Comparison of ENCODE assay signal across 23 cellular contexts in the genomic region with DNA sequence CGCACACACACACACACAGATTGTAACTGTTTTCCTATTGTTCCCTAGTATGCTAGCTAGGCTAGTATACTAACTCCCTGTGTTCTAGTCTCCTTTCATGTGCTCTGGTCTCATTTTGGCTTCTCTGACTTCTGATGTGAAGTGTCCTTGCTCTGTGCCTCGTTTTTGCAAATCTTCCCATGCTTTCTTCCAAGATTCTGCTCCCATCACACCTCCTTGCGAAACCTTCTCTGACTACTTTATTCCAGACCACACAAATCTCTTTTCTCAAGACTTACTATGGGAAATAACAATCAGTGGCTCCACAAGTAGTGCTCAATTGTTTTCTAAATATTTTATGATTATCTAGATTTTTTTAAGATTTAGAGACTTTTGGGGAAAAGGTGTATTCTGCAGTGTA. TPM values are rescaled to one million over a fixed set of nuclear protein-coding genes. Genes with fewer than 3 reads are reported as not detected.
DNase-seq lines count a peak whose midpoint lies in the region; TF ChIP-seq lines count a peak whose summit lies in the region.
"Had no signal": no experiment of that assay in that cellular context is flagged by ENCODE, and none has a peak within 500 bp of the region (broad histone marks: within the 10 kb centered on the region; RNA-seq: fewer than 3 reads in every experiment).

No MANE protein-coding gene starts in this region.

- H3K4me1 ChIP-seq in tibial artery = peaks cover 0 to 96% (median 39%) of the 10 kb centered on the region in 4 donors
- no peaks in the 10 kb centered on the region for H3K4me1 ChIP-seq in effector memory CD4-positive, alpha-beta T cell (ENCODE audit: control insufficient read depth, insufficient read depth, low read length, poor library complexity, severe bottlenecking)
- H3K4me1 ChIP-seq: SJSA1 had no signal

- H3K27me3 ChIP-seq in tibial artery (no peaks in the 10 kb centered on the region), H7 (ENCODE audit: control insufficient read depth, insufficient read depth, low read length) (peaks cover 22% of the 10 kb centered on the region)
- peaks cover 18% of the 10 kb centered on the region for H3K27me3 ChIP-seq in effector memory CD4-positive, alpha-beta T cell (replicated peaks; ENCODE audit: control insufficient read depth, insufficient read depth, low read length, poor library complexity, severe bottlenecking)
- H3K27me3 ChIP-seq: SJSA1 had no signal

- H3K4me1 Mint-ChIP-seq in nephron = peaks cover 77% of the 10 kb centered on the region
- H3K4me1 Mint-ChIP-seq: activated naive CD8-positive, alpha-beta T cell treated with anti-CD3 and anti-CD28 coated beads, Interleukin-2, amount 50 U/mL, for 24 hours; stimulated activated effector memory CD8-positive, alpha-beta T cell treated with anti-CD3 and anti-CD28 coated beads, Interleukin-12 subunit alpha, Interleukin-12 subunit beta, amount 100 ng/mL, for 72 hours had no signal

- peak overlapping the region in 2 of 3 experiments; percentile 11 to 57 for H3K4me3 Mint-ChIP-seq in nephron
- H3K4me3 Mint-ChIP-seq: activated naive CD8-positive, alpha-beta T cell treated with anti-CD3 and anti-CD28 coated beads, Interleukin-2, amount 50 U/mL, for 24 hours; CD4-positive, alpha-beta memory T cell; stimulated activated effector memory CD8-positive, alpha-beta T cell treated with anti-CD3 and anti-CD28 coated beads, Interleukin-12 subunit alpha, Interleukin-12 subunit beta, amount 100 ng/mL, for 72 hours; T-helper 17 cell had no signal

- peaks cover 46% of the 10 kb centered on the region for H3K27me3 Mint-ChIP-seq in nephron (ENCODE audit: low read depth)

- TF ChIP-seq CTCF in nephron (IDR thresholded peaks at IDR 0.05; ENCODE audit: unreplicated experiment in 3 of 3) = no peak
- TF ChIP-seq CTCF in tibial artery (IDR thresholded peaks at IDR 0.05) = no peak

- intact Hi-C loops in tibial artery (cut with DNase I; ENCODE audit: low total_unique reads) = loop anchor here (5.0 kb wide), 1 partner anchor 93 kb away; no protein-coding TSS in a partner anchor

- H3K27ac ChIP-seq in tibial artery = peak overlapping the region; percentile 36 to 95
- H3K27ac ChIP-seq in effector memory CD4-positive, alpha-beta T cell (ENCODE audit: insufficient read depth, low read length, poor library complexity, severe bottlenecking) = no peak overlapping the region
- H3K27ac ChIP-seq: SJSA1 had no signal

- H3K9me3 Mint-ChIP-seq in nephron = no peaks in the 10 kb centered on the region
- H3K9me3 Mint-ChIP-seq: activated naive CD8-positive, alpha-beta T cell treated with anti-CD3 and anti-CD28 coated beads, Interleukin-2, amount 50 U/mL, for 24 hours; stimulated activated effector memory CD8-positive, alpha-beta T cell treated with anti-CD3 and anti-CD28 coated beads, Interleukin-12 subunit alpha, Interleukin-12 subunit beta, amount 100 ng/mL, for 72 hours had no signal

- H3K36me3 Mint-ChIP-seq in nephron (ENCODE audit: low read depth) = peaks cover 23% of the 10 kb centered on the region
- H3K36me3 Mint-ChIP-seq: stimulated activated effector memory CD8-positive, alpha-beta T cell treated with anti-CD3 and anti-CD28 coated beads, Interleukin-12 subunit alpha, Interleukin-12 subunit beta, amount 100 ng/mL, for 72 hours had no signal

- H3K27ac Mint-ChIP-seq in nephron = peak overlapping the region in 2 of 3 experiments; percentile 14 to 41
- H3K27ac Mint-ChIP-seq: activated naive CD8-positive, alpha-beta T cell treated with anti-CD3 and anti-CD28 coated beads, Interleukin-2, amount 50 U/mL, for 24 hours; brain; CD4-positive, alpha-beta memory T cell; stimulated activated effector memory CD8-positive, alpha-beta T cell treated with anti-CD3 and anti-CD28 coated beads, Interleukin-12 subunit alpha, Interleukin-12 subunit beta, amount 100 ng/mL, for 72 hours; T-helper 17 cell had no signal

- DNase-seq in GM04503 (ENCODE audit: low read depth) = peak; percentile 53
- DNase-seq in dedifferentiated amniotic fluid mesenchymal stem cell (ENCODE audit: extremely low spot score) = peak; percentile 14
- no peak for DNase-seq in tibial artery
- no peak for DNase-seq in effector memory CD4-positive, alpha-beta T cell
- no peak for DNase-seq in H7
- DNase-seq in activated CD4-positive, alpha-beta T cell treated with anti-CD3 and anti-CD28 coated beads, Interleukin-2, amount 50 U/mL, for 4 hours = no peak
- DNase-seq: activated CD8-positive, alpha-beta memory T cell treated with anti-CD3 and anti-CD28 coated beads for 24 hours; activated gamma-delta T cell treated with Interleukin-2 at 50 U/mL for 16 hours; activated naive CD8-positive, alpha-beta T cell treated with anti-CD3 and anti-CD28 coated beads, Interleukin-2, amount 50 U/mL, for 24 hours; activated T-cell treated with anti-CD3 and anti-CD28 coated beads, Interleukin-2, amount 50 U/mL, for 1 hour; CD4-positive, alpha-beta memory T cell; DMS 273 treated with DMSO at 0.1 percent for 48 hours; head of caudate nucleus; Karpas-422; NCI-H1694; NCI-H69; stimulated activated CD4-positive, alpha-beta T cell treated with anti-CD3 and anti-CD28 coated beads, Interleukin-2, amount 100 ng/mL, for 48 hours; T-helper 17 cell had no signal

- H3K36me3 ChIP-seq in tibial artery (no peaks in the 10 kb centered on the region), H7 (replicated peaks; ENCODE audit: control insufficient read depth, insufficient read depth, low read length) (no peaks in the 10 kb centered on the region)
- H3K36me3 ChIP-seq in effector memory CD4-positive, alpha-beta T cell (ENCODE audit: control insufficient read depth, insufficient read depth, low read length) = no peaks in the 10 kb centered on the region
- H3K36me3 ChIP-seq: SJSA1 had no signal

- H3K4me3 ChIP-seq in tibial artery (no peak overlapping the region), H7 (ENCODE audit: insufficient read depth, low read depth, low read length) (no peak overlapping the region)
- no peak overlapping the region for H3K4me3 ChIP-seq in effector memory CD4-positive, alpha-beta T cell (ENCODE audit: insufficient read depth, low read depth, low read length, poor library complexity, severe bottlenecking)
- H3K4me3 ChIP-seq: SJSA1 had no signal

- H3K9me3 ChIP-seq in tibial artery = no peaks in the 10 kb centered on the region
- H3K9me3 ChIP-seq in effector memory CD4-positive, alpha-beta T cell (ENCODE audit: control insufficient read depth, low read length) = no peaks in the 10 kb centered on the region
- H3K9me3 ChIP-seq: SJSA1 had no signal

RNA-seq across cellular contexts. Expression of a gene that starts 10.3 kb away (rescaled TPM):
- total RNA-seq in H7 (2014; rRNA removed; shearing (Covaris generic)) = not detected in 2 replicates
- total RNA-seq: CD4-positive, alpha-beta memory T cell; H1; T-helper 17 cell had no signal

Comparison
In these comparisons a context has a peak if more than half of its experiments do, and no peak if none do; other contexts are left out.
1. DNase-seq: peak in GM04503 (single experiment) and dedifferentiated amniotic fluid mesenchymal stem cell (single experiment); none in tibial artery (0 of 2), effector memory CD4-positive, alpha-beta T cell (0 of 3), H7 (single experiment) and activated CD4-positive, alpha-beta T cell treated with anti-CD3 and anti-CD28 coated beads, Interleukin-2, amount 50 U/mL, for 4 hours (0 of 2).